ENCODE assay signal across 8 cellular contexts in the genomic region with DNA sequence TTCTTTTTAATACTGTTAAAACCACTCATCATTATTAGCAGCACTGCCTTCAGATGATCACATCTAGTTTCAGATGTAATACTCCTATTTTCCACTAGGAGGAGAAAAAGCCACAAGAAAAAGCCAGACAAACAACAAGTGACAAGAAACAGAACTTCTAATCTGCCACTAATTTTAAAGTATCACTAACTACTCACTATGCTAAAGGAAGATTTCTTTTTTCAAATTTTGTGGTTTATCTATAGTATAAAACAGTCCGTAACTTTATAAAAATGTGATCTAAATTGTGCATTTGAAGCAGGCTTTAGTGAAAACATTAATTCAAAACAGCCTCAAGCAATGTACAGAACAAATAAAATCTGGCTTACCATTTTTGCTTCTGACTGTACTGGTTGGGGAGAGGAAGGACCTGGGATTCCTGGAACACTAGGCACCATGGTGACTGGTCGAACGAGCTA. TPM values are rescaled to one million over a fixed set of nuclear protein-coding genes. Genes with fewer than 3 reads are reported as not detected.
A peak's percentile ranks its signal among the peaks of the same experiment; 100 is the strongest.
DNase-seq lines count a peak whose midpoint lies in the region; ATAC-seq, FAIRE-seq and TF ChIP-seq lines count a peak whose summit lies in the region.

No MANE protein-coding gene starts in this region.

- no peaks in the 10 kb centered on the region for H3K27me3 ChIP-seq in dorsolateral prefrontal cortex

- peak; percentile 70 for DNase-seq in ACHN
- peak; percentile 70 for DNase-seq in GM12865 (ENCODE audit: low read depth)
- peak; percentile 51 for DNase-seq in RCC 7860 (ENCODE audit: low spot score)
- DNase-seq in dorsolateral prefrontal cortex = no peak
- DNase-seq in midbrain (lab: John Stamatoyannopoulos, UW) = peak; percentile 32
- DNase-seq in stimulated activated CD4-positive, alpha-beta T cell treated with anti-CD3 and anti-CD28 coated beads, Interleukin-12 subunit alpha, Interleukin-12 subunit beta, amount 100 ng/mL, for 4 hours = no peak
- no peak for DNase-seq in lower leg skin (ENCODE audit: low spot score in 2 of 2)

- ATAC-seq in HG03460 (IDR thresholded peaks at IDR 0.05; ENCODE audit: unreplicated experiment) = peak; percentile 56

- no peak overlapping the region for H3K27ac ChIP-seq in dorsolateral prefrontal cortex

- WGBS in lower leg skin, 2 donors = 52 to 61% methylated on average over 3 of the region's 3 CpGs

- H3K4me3 ChIP-seq in GM12865 (ENCODE audit: low read depth, low read length) (no peak overlapping the region), dorsolateral prefrontal cortex (no peak overlapping the region), lower leg skin (ENCODE audit: low read depth, poor library complexity, severe bottlenecking) (no peak overlapping the region)

- in situ Hi-C loops in ACHN (cut with HindIII; ENCODE audit: low pct_ligation_motif_present, low pct_unique_long_range_greater_than_20kb, low sequenced_read_pairs) = no loop called here

- TF ChIP-seq POLR2A in lower leg skin (IDR thresholded peaks at IDR 0.05) = no peak

- peak; percentile 83 for FAIRE-seq in RCC 7860 (lab: Jason Lieb, UNC)

- intact Hi-C loops in dorsolateral prefrontal cortex (cut with DNase I) = no loop called here
- intact Hi-C loops in lower leg skin (cut with DNase I; ENCODE audit: low total_unique reads) = no loop called here

- TF ChIP-seq CTCF in GM12865 (IDR thresholded peaks at IDR 0.05; ENCODE audit: insufficient read depth, low read depth, low read length, missing control alignments) = peak; percentile 54
- peak; percentile 49 to 84 (median 77) for TF ChIP-seq CTCF in dorsolateral prefrontal cortex (IDR thresholded peaks at IDR 0.05 in 54 of 56, conservative IDR thresholded peaks at IDR 0.05 in 2 of 56; ENCODE audit: low read depth in 1 of 56, partially characterized antibody in 56 of 56)
- no peak for TF ChIP-seq CTCF in lower leg skin (IDR thresholded peaks at IDR 0.05)

RNA-seq across cellular contexts. Expression of gene ATF2, which starts 56.8 kb away (rescaled TPM):
- 100 to 1,000 TPM in 76 of 120 experiments, 10 to 100 TPM in 44; 70.3 to 129 (median 104) TPM for total RNA-seq in dorsolateral prefrontal cortex
- total RNA-seq in lower leg skin = 10 to 100 TPM; 19.1 to 24.5 (median 21.5) TPM

Comparison
In these comparisons a context has a peak if more than half of its experiments do, and no peak if none do; other contexts are left out.
1. DNase-seq: peak in ACHN (single experiment), GM12865 (single experiment), RCC 7860 (single experiment) and midbrain (single experiment); none in dorsolateral prefrontal cortex (0 of 10), stimulated activated CD4-positive, alpha-beta T cell treated with anti-CD3 and anti-CD28 coated beads, Interleukin-12 subunit alpha, Interleukin-12 subunit beta, amount 100 ng/mL, for 4 hours (single experiment) and lower leg skin (0 of 2).
2. CTCF ChIP-seq: peak in GM12865 (single experiment) and dorsolateral prefrontal cortex (56 of 56); none in lower leg skin (0 of 3).